1 cellular context compared by ENCODE assay signal in genomic region chr17:44108440-44109311, GRCh38.
TF ChIP-seq lines count a peak whose summit lies in the region.

No MANE protein-coding gene starts in this region.

TF ChIP-seq in SK-N-SH, 30 proteins besides CTCF, POLR2A, EP300 and RAD21 (continued from another document):
- TF ChIP-seq NRF1 (IDR thresholded peaks at IDR 0.05; ENCODE audit: low read depth, low read length), result peak; percentile 71
- TF ChIP-seq RCOR1 (IDR thresholded peaks at IDR 0.05; ENCODE audit: low read length), result no peak
- peak; percentile 89 for TF ChIP-seq MEF2A (IDR thresholded peaks at IDR 0.05; ENCODE audit: borderline replicate concordance, low read depth)
- peak; percentile 59; the same call in 1 of the 2 replicates for TF ChIP-seq SIN3A (IDR thresholded peaks at IDR 0.05; ENCODE audit: borderline replicate concordance, low read depth, low read length)
- TF ChIP-seq YY1 (IDR thresholded peaks at IDR 0.05; ENCODE audit: low read depth), result no peak
TF ChIP-seq in SK-N-SH: peak in this region for 11.
